Comparison of ENCODE assay signal across 12 cellular contexts in genomic region chr20:59253779-59254319, GRCh38. TPM values are rescaled to one million over a fixed set of nuclear protein-coding genes. Genes with fewer than 3 reads are reported as not detected.
A peak's percentile ranks its signal among the peaks of the same experiment; 100 is the strongest.
DNase-seq lines count a peak whose midpoint lies in the region; ATAC-seq, FAIRE-seq and TF ChIP-seq lines count a peak whose summit lies in the region.
"Had no signal": no experiment of that assay in that cellular context is flagged by ENCODE, and none has a peak within 500 bp of the region (broad histone marks: within the 10 kb centered on the region; RNA-seq: fewer than 3 reads in every experiment).

No MANE protein-coding gene starts in this region.

- DNase-seq in SHP77 treated with DMSO at 0.1 percent for 48 hours (lab: John Stamatoyannopoulos, UW) (peak; percentile 4), SHP77 (lab: John Stamatoyannopoulos, UW) (no peak), SK-N-DZ (ENCODE audit: low spot score) (peak; percentile 26), midbrain (lab: John Stamatoyannopoulos, UW) (no peak), GM12891 (ENCODE audit: insufficient read length, low spot score) (no peak), OCI-M1 (lab: John Stamatoyannopoulos, UW) (no peak)
- peak; percentile 14 for DNase-seq in activated naive CD4-positive, alpha-beta T cell treated with anti-CD3 and anti-CD28 coated beads, Interleukin-2, amount 50 U/mL, for 16 hours
- DNase-seq in stimulated activated naive B cell treated with anti-CD40 and anti-IgM and Interleukin-4, amounts not matched to agents 10 μg/mL and 1 μg/mL and 100 μg/mL, for 72 hours = no peak
- DNase-seq: ACHN, dorsolateral prefrontal cortex, NCI-H226, pancreas had no signal

- no peaks in the 10 kb centered on the region for H3K27me3 Mint-ChIP-seq in stimulated activated naive B cell treated with anti-CD40 and anti-IgM and Interleukin-4, amounts not matched to agents 10 μg/mL and 1 μg/mL and 100 μg/mL, for 72 hours

- ATAC-seq in stimulated activated naive B cell treated with anti-CD40 and anti-IgM and Interleukin-4, amounts not matched to agents 10 μg/mL and 1 μg/mL and 100 μg/mL, for 72 hours (replicated peaks) = peak; percentile 50 to 52
- ATAC-seq: pancreas had no signal

- FAIRE-seq in GM12891 (lab: Jason Lieb, UNC) = no peak
- FAIRE-seq: pancreas had no signal

- H3K27ac Mint-ChIP-seq in stimulated activated naive B cell treated with anti-CD40 and anti-IgM and Interleukin-4, amounts not matched to agents 10 μg/mL and 1 μg/mL and 100 μg/mL, for 72 hours = peak overlapping the region; percentile 31

- no peak overlapping the region for H3K4me3 Mint-ChIP-seq in stimulated activated naive B cell treated with anti-CD40 and anti-IgM and Interleukin-4, amounts not matched to agents 10 μg/mL and 1 μg/mL and 100 μg/mL, for 72 hours

- peaks cover 18 to 33% of the 10 kb centered on the region in 2 donors for H3K4me1 Mint-ChIP-seq in stimulated activated naive B cell treated with anti-CD40 and anti-IgM and Interleukin-4, amounts not matched to agents 10 μg/mL and 1 μg/mL and 100 μg/mL, for 72 hours

- TF ChIP-seq POLR2A in GM12891 (IDR thresholded peaks at IDR 0.05; ENCODE audit: low read depth, low read length) = no peak

- H3K9me3 Mint-ChIP-seq in stimulated activated naive B cell treated with anti-CD40 and anti-IgM and Interleukin-4, amounts not matched to agents 10 μg/mL and 1 μg/mL and 100 μg/mL, for 72 hours = peaks cover 3 to 9% of the 10 kb centered on the region in 2 donors

- H3K36me3 Mint-ChIP-seq in stimulated activated naive B cell treated with anti-CD40 and anti-IgM and Interleukin-4, amounts not matched to agents 10 μg/mL and 1 μg/mL and 100 μg/mL, for 72 hours = peaks cover 31 to 37% of the 10 kb centered on the region in 2 donors

TF ChIP-seq in GM12891, 5 proteins besides CTCF, POLR2A, EP300 and RAD21:
- no peak for TF ChIP-seq TAF1 (IDR thresholded peaks at IDR 0.05; ENCODE audit: low read depth, low read length)
- no peak for TF ChIP-seq POLR2AphosphoS5 (IDR thresholded peaks at IDR 0.05; ENCODE audit: low read depth, low read length)
- TF ChIP-seq PAX5 (IDR thresholded peaks at IDR 0.05; ENCODE audit: insufficient read depth, low read length, severe bottlenecking) = no peak
- no peak for TF ChIP-seq POU2F2 (IDR thresholded peaks at IDR 0.05; ENCODE audit: low read depth, low read length)
- no peak for TF ChIP-seq SPI1 (IDR thresholded peaks at IDR 0.05; ENCODE audit: low read depth, low read length)
TF ChIP-seq in GM12891: peak in this region for 0.

RNA-seq across cellular contexts. Expression of gene EDN3, which starts 46.6 kb away (rescaled TPM):
- polyA plus RNA-seq in SK-N-DZ (2014; cell fraction: cytosol; rRNA removed) = not detected in 2 replicates
- not detected in 2 replicates for polyA plus RNA-seq in SK-N-DZ (2014; cell fraction: nucleus; rRNA removed)
- not detected for polyA plus RNA-seq in GM12891 (2012; ENCODE audit: low read depth, missing spikeins)

Comparison
In these comparisons a context has a peak if more than half of its experiments do, and no peak if none do; other contexts are left out.
1. DNase-seq: peak in SHP77 treated with DMSO at 0.1 percent for 48 hours (single experiment), SK-N-DZ (single experiment) and activated naive CD4-positive, alpha-beta T cell treated with anti-CD3 and anti-CD28 coated beads, Interleukin-2, amount 50 U/mL, for 16 hours (single experiment); none in SHP77 (0 of 2), stimulated activated naive B cell treated with anti-CD40 and anti-IgM and Interleukin-4, amounts not matched to agents 10 μg/mL and 1 μg/mL and 100 μg/mL, for 72 hours (single experiment), midbrain (single experiment), GM12891 (single experiment) and OCI-M1 (single experiment).